ENCODE assay signal across 17 cellular contexts in the genomic region with DNA sequence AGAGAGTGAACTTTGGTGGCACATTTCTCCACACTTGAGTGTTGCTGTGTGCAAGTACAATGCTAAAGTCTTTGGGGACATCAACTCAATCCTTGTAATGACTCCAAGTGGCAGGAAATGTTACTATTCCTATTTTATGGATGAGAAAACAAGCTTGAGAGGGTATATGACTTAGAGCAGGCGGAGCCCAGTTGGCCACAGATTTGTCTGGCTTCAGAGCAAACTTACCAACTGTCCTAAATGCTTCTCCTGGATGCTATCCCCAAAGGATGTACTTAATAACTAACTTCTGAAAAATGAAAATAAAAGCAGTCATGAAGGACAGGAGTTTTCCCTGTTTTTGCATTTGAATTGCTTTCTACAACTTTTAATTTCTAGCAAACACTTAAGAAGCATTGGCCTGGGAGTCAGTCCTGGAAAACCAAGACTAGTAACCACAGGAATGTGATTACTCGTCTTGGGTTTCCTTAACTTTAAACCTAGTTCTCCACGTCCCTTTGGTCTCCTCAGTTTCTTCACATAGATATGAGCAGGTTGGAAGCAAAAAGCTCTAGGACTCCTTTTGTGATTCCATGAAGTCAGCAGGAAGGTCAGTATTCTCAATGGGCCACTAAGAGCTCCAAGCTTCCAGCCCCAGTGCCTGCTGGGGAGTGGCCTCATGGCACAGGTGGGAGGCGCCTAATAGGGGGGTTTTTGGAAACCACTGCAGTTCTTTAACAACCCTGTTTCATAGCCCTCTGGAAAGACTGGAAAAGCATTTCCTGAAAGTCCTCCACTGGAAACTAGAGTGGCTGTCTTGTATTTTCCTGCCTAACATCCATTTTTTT.
A peak's percentile ranks its signal among the peaks of the same experiment; 100 is the strongest.
DNase-seq lines count a peak whose midpoint lies in the region; ATAC-seq, FAIRE-seq and TF ChIP-seq lines count a peak whose summit lies in the region.
"Had no signal": no experiment of that assay in that cellular context is flagged by ENCODE, and none has a peak within 500 bp of the region (broad histone marks: within the 10 kb centered on the region; RNA-seq: fewer than 3 reads in every experiment).

No MANE protein-coding gene starts in this region.

- no peak for TF ChIP-seq POLR2A in transverse colon (IDR thresholded peaks at IDR 0.05)

- H2AFZ ChIP-seq in GM23248 (no peak overlapping the region), fibroblast of lung (ENCODE audit: low read length) (no peak overlapping the region), smooth muscle cell (ENCODE audit: low read depth) (no peak overlapping the region)

- H3K9me2 ChIP-seq in GM23248 (ENCODE audit: insufficient read depth) = no peaks in the 10 kb centered on the region

- H4K20me1 ChIP-seq in GM23248 (ENCODE audit: insufficient read depth) (no peaks in the 10 kb centered on the region), fibroblast of lung (ENCODE audit: control insufficient read depth, extremely low read depth, insufficient read depth, low read length) (no peaks in the 10 kb centered on the region), smooth muscle cell (ENCODE audit: low read depth) (no peaks in the 10 kb centered on the region)

- no peak overlapping the region for H3K9ac ChIP-seq in GM23248
- no peak overlapping the region for H3K9ac ChIP-seq in fibroblast of lung (ENCODE audit: insufficient read depth, low read length)
- no peak overlapping the region for H3K9ac ChIP-seq in smooth muscle cell (ENCODE audit: low read depth)

- H3K4me1 ChIP-seq in GM23248 (ENCODE audit: insufficient read depth) = no peaks in the 10 kb centered on the region
- no peaks in the 10 kb centered on the region for H3K4me1 ChIP-seq in fibroblast of lung (ENCODE audit: control insufficient read depth, extremely low read depth, insufficient read depth, low read length)
- H3K4me1 ChIP-seq in smooth muscle cell (ENCODE audit: low read depth) = peaks cover 8% of the 10 kb centered on the region
- H3K4me1 ChIP-seq in transverse colon = no peaks in the 10 kb centered on the region
- H3K4me1 ChIP-seq: HAP-1 had no signal

- H3K9me3 ChIP-seq in GM23248 (ENCODE audit: low read depth) (no peaks in the 10 kb centered on the region), fibroblast of lung (ENCODE audit: control insufficient read depth, insufficient read depth, low read depth, low read length) (no peaks in the 10 kb centered on the region), smooth muscle cell (replicated peaks; ENCODE audit: low read depth) (no peaks in the 10 kb centered on the region), transverse colon (no peaks in the 10 kb centered on the region)
- no peaks in the 10 kb centered on the region for H3K9me3 ChIP-seq in CD4-positive, alpha-beta T cell (ENCODE audit: control insufficient read depth, low read length)
- H3K9me3 ChIP-seq: HAP-1 had no signal

- peaks cover 67% of the 10 kb centered on the region for H3K4me1 Mint-ChIP-seq in CD4-positive, alpha-beta T cell (ENCODE audit: low read depth)

- H3K27ac ChIP-seq in GM23248 = no peak overlapping the region
- H3K27ac ChIP-seq in fibroblast of lung (ENCODE audit: insufficient read depth, low read length) = no peak overlapping the region
- H3K27ac ChIP-seq in smooth muscle cell (ENCODE audit: low read depth) = no peak overlapping the region
- no peak overlapping the region for H3K27ac ChIP-seq in CD4-positive, alpha-beta T cell (ENCODE audit: low read depth, low read length)
- no peak overlapping the region for H3K27ac ChIP-seq in transverse colon
- H3K27ac ChIP-seq: WERI-Rb-1 had no signal

- DNase-seq in GM23248 (peak; percentile 42), RCC 7860 (ENCODE audit: low spot score) (peak; percentile 82), fibroblast of lung (ENCODE audit: low read depth in 2 of 2) (peak; percentile 50 to 80), smooth muscle cell (lab: John Stamatoyannopoulos, UW; ENCODE audit: unreplicated experiment) (no peak), NCI-H1092 treated with DMSO at 0.1 percent for 48 hours (lab: John Stamatoyannopoulos, UW) (no peak), transverse colon (no peak)
- DNase-seq in CD4-positive, alpha-beta T cell = no peak
- DNase-seq in activated CD4-positive, alpha-beta T cell treated with anti-CD3 and anti-CD28 coated beads for 4 hours = no peak
- DNase-seq: activated naive CD4-positive, alpha-beta T cell treated with Interleukin-2 at 50 U/mL for 16 hours; cerebellar nuclear complex; NCI-H1092; NCI-H2227 treated with DMSO at 0.1 percent for 48 hours; stimulated activated naive CD4-positive, alpha-beta T cell treated with Interleukin-2 at 50 U/mL for 16 hours; WERI-Rb-1 had no signal

- POLR2A ChIA-PET in CD4-positive, alpha-beta T cell (lab: Charles Lee) = interaction anchor here (0.6 kb wide), 1 partner anchor 16 kb away, joined by 3 read pairs; no protein-coding TSS in a partner anchor

- H3K79me2 ChIP-seq in GM23248 (ENCODE audit: insufficient read depth) = no peaks in the 10 kb centered on the region
- no peaks in the 10 kb centered on the region for H3K79me2 ChIP-seq in fibroblast of lung (ENCODE audit: control insufficient read depth, insufficient read depth, low read length)
- no peaks in the 10 kb centered on the region for H3K79me2 ChIP-seq in smooth muscle cell (ENCODE audit: low read depth)

- H3K4me3 ChIP-seq in GM23248 (no peak overlapping the region), fibroblast of lung (replicated peaks in 1 of 4; ENCODE audit: control extremely low read depth in 1 of 4, insufficient read depth in 1 of 4, low read depth in 3 of 4, low read length in 4 of 4) (no peak overlapping the region), smooth muscle cell (no peak overlapping the region), transverse colon (no peak overlapping the region)
- H3K4me3 ChIP-seq: HAP-1 had no signal

- ATAC-seq in CD4-positive, alpha-beta T cell (ENCODE audit: poor library complexity) = no peak
- ATAC-seq: natural killer cell treated with Interleukin-12 subunit alpha and Interleukin-12 subunit beta and Interleukin-15 and Interleukin-18, amount 100 ng/mL, for 72 hours; sciatic nerve had no signal

- FAIRE-seq in RCC 7860 (lab: Jason Lieb, UNC) = peak; percentile 97

- no peak for TF ChIP-seq CTCF in fibroblast of lung (conservative IDR thresholded peaks at IDR 0.05 in 1 of 2, IDR thresholded peaks at IDR 0.05 in 1 of 2; ENCODE audit: low read depth in 1 of 2, low read length in 2 of 2)
- no peak for TF ChIP-seq CTCF in smooth muscle cell (IDR thresholded peaks at IDR 0.05; ENCODE audit: borderline replicate concordance, insufficient read depth, poor library complexity, severe bottlenecking)
- TF ChIP-seq CTCF in CD4-positive, alpha-beta T cell (IDR thresholded peaks at IDR 0.05) = no peak
- TF ChIP-seq CTCF in transverse colon (IDR thresholded peaks at IDR 0.05) = no peak

- CTCF ChIA-PET in CD4-positive, alpha-beta T cell (lab: Charles Lee) = interaction anchor here (1.4 kb wide), 1 partner anchor 11 kb away, joined by 3 read pairs; no protein-coding TSS in a partner anchor

- H3F3A ChIP-seq in GM23248 (ENCODE audit: insufficient read depth) = no peaks in the 10 kb centered on the region; the same call in 1 of the 2 replicates
- H3F3A ChIP-seq in smooth muscle cell (ENCODE audit: low read depth) = peaks cover 3% of the 10 kb centered on the region

- no peaks in the 10 kb centered on the region for H3K36me3 Mint-ChIP-seq in CD4-positive, alpha-beta T cell (ENCODE audit: low read depth)
- H3K36me3 Mint-ChIP-seq: natural killer cell treated with Interleukin-12 subunit alpha and Interleukin-12 subunit beta and Interleukin-15 and Interleukin-18, amount 100 ng/mL, for 72 hours had no signal

- H3K27ac Mint-ChIP-seq in CD4-positive, alpha-beta T cell = no peak overlapping the region
- H3K27ac Mint-ChIP-seq: natural killer cell treated with Interleukin-12 subunit alpha and Interleukin-12 subunit beta and Interleukin-15 and Interleukin-18, amount 100 ng/mL, for 72 hours had no signal

- no peak for TF ChIP-seq EP300 in transverse colon (IDR thresholded peaks at IDR 0.05; ENCODE audit: low read depth)

- in situ Hi-C loops in GM23248 (cut with MboI) (no loop called here), transverse colon (cut with MboI; ENCODE audit: low pct_ligation_motif_present in 1 of 4, low pct_unique_long_range_greater_than_20kb in 1 of 4, low sequenced_read_pairs in 3 of 4) (no loop called here)

- intact Hi-C loops in CD4-positive, alpha-beta T cell (cut with DNase I, micrococcal nuclease) = no loop called here
- intact Hi-C loops in transverse colon (cut with DNase I; ENCODE audit: low total_unique reads) = no loop called here

- H3K27me3 Mint-ChIP-seq in CD4-positive, alpha-beta T cell = no peaks in the 10 kb centered on the region
- H3K27me3 Mint-ChIP-seq: natural killer cell treated with Interleukin-12 subunit alpha and Interleukin-12 subunit beta and Interleukin-15 and Interleukin-18, amount 100 ng/mL, for 72 hours had no signal

- no peak overlapping the region for H3K4me3 Mint-ChIP-seq in CD4-positive, alpha-beta T cell
- H3K4me3 Mint-ChIP-seq: natural killer cell treated with Interleukin-12 subunit alpha and Interleukin-12 subunit beta and Interleukin-15 and Interleukin-18, amount 100 ng/mL, for 72 hours had no signal

- H3K4me2 ChIP-seq in GM23248 (ENCODE audit: unreplicated experiment) = no peak overlapping the region
- no peak overlapping the region for H3K4me2 ChIP-seq in fibroblast of lung (ENCODE audit: extremely low read depth, insufficient read depth, low read length)
- H3K4me2 ChIP-seq in smooth muscle cell = peak overlapping the region; percentile 56

- no peaks in the 10 kb centered on the region for H3K9me3 Mint-ChIP-seq in CD4-positive, alpha-beta T cell
- H3K9me3 Mint-ChIP-seq: natural killer cell treated with Interleukin-12 subunit alpha and Interleukin-12 subunit beta and Interleukin-15 and Interleukin-18, amount 100 ng/mL, for 72 hours had no signal

- no peaks in the 10 kb centered on the region for H3K27me3 ChIP-seq in GM23248 (replicated peaks; ENCODE audit: insufficient read depth)
- no peaks in the 10 kb centered on the region for H3K27me3 ChIP-seq in fibroblast of lung (ENCODE audit: control insufficient read depth, insufficient read depth, low read length)
- H3K27me3 ChIP-seq in smooth muscle cell (ENCODE audit: low read depth) = no peaks in the 10 kb centered on the region
- no peaks in the 10 kb centered on the region for H3K27me3 ChIP-seq in CD4-positive, alpha-beta T cell (ENCODE audit: control insufficient read depth, insufficient read depth, low read length)
- no peaks in the 10 kb centered on the region for H3K27me3 ChIP-seq in transverse colon

- H3K36me3 ChIP-seq in GM23248 (ENCODE audit: low read depth) (no peaks in the 10 kb centered on the region), fibroblast of lung (ENCODE audit: control insufficient read depth, insufficient read depth, low read length) (no peaks in the 10 kb centered on the region), smooth muscle cell (ENCODE audit: low read depth) (no peaks in the 10 kb centered on the region), transverse colon (no peaks in the 10 kb centered on the region)
- H3K36me3 ChIP-seq: HAP-1, WERI-Rb-1 had no signal

- 17 to 32% methylated on average over 4 of the region's 4 CpGs for WGBS in GM23248 (ENCODE audit: low coverage in 1 of 2, low lambda C conversion rate in 2 of 2, missing lambda C conversion rate in 2 of 2), 2 experiments
- WGBS in smooth muscle cell (ENCODE audit: low lambda C conversion rate) = 47% methylated on average over 4 of the region's 4 CpGs
- WGBS in transverse colon (ENCODE audit: low coverage in 1 of 2), 2 donors = 75 to 80% methylated on average over 3 to 4 of the region's 4 CpGs

Comparison
In these comparisons a context has a peak if more than half of its experiments do, and no peak if none do; other contexts are left out.
1. DNase-seq: peak in GM23248 (single experiment), RCC 7860 (single experiment) and fibroblast of lung (2 of 2); none in smooth muscle cell (single experiment), CD4-positive, alpha-beta T cell (0 of 10), NCI-H1092 treated with DMSO at 0.1 percent for 48 hours (single experiment), transverse colon (single experiment) and activated CD4-positive, alpha-beta T cell treated with anti-CD3 and anti-CD28 coated beads for 4 hours (0 of 2).